Comparison of ENCODE assay signal across 9 cellular contexts in the genomic region with DNA sequence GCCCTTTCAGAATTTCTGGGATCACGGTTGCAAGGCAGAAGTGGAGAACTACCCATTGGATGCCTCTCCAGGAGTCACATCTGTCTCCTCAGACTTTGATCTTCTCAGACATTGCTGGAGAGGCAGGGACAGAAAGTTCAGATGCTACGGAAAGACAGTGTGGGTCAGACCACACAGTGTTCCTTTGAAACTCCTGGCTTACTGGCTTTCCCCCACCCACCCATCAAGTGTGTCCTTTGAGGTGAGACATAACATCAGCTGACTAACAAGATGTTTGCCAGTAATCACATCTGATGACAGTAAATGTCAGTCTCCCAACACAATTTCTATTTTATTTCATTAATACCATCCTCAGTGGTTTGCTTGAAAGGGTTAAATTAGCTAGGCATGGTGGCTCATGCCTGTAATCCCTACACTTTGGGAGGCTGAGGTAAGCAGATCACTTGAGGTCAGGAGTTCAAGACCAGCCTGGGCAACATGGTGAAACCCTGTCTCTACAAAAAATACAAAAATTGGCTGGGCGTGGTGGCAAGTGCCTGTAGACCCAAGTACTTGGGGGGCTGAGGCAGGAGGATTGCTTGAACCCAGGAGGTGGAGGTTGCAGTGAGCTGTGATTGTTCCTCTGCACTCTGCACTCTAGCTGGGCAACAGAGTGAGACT.
DNase-seq lines count a peak whose midpoint lies in the region; ATAC-seq, FAIRE-seq and TF ChIP-seq lines count a peak whose summit lies in the region.
"Had no signal": no experiment of that assay in that cellular context is flagged by ENCODE, and none has a peak within 500 bp of the region (broad histone marks: within the 10 kb centered on the region; RNA-seq: fewer than 3 reads in every experiment).

No MANE protein-coding gene starts in this region.

- H3K27me3 Mint-ChIP-seq in activated naive CD8-positive, alpha-beta T cell treated with anti-CD3 and anti-CD28 coated beads, Interleukin-2, amount 10 ng/mL, durations not matched to agents 7 days and 5 days: peaks cover 2% of the 10 kb centered on the region

- peak overlapping the region; percentile 80 for H3K27ac ChIP-seq in VCaP

- FAIRE-seq in GM12891 (lab: Jason Lieb, UNC): peak; percentile 35

- TF ChIP-seq CTCF in VCaP (conservative IDR thresholded peaks at IDR 0.05): no peak

- no peak for TF ChIP-seq POLR2A in GM12891 (IDR thresholded peaks at IDR 0.05; ENCODE audit: low read depth, low read length)

- peaks cover 6% of the 10 kb centered on the region for H3K36me3 Mint-ChIP-seq in activated naive CD8-positive, alpha-beta T cell treated with anti-CD3 and anti-CD28 coated beads, Interleukin-2, amount 10 ng/mL, durations not matched to agents 7 days and 5 days

- H3K9me3 Mint-ChIP-seq in activated naive CD8-positive, alpha-beta T cell treated with anti-CD3 and anti-CD28 coated beads, Interleukin-2, amount 10 ng/mL, durations not matched to agents 7 days and 5 days: peaks cover 5% of the 10 kb centered on the region

- no peak overlapping the region for H3K4me3 Mint-ChIP-seq in activated naive CD8-positive, alpha-beta T cell treated with anti-CD3 and anti-CD28 coated beads, Interleukin-2, amount 10 ng/mL, durations not matched to agents 7 days and 5 days
- H3K4me3 Mint-ChIP-seq: neural crest cell had no signal

- H3K4me1 Mint-ChIP-seq in activated naive CD8-positive, alpha-beta T cell treated with anti-CD3 and anti-CD28 coated beads, Interleukin-2, amount 10 ng/mL, durations not matched to agents 7 days and 5 days: peaks cover 31% of the 10 kb centered on the region

- peak; percentile 24 for ATAC-seq in activated naive CD8-positive, alpha-beta T cell treated with anti-CD3 and anti-CD28 coated beads, Interleukin-2, amount 10 ng/mL, durations not matched to agents 7 days and 5 days (ENCODE audit: low read depth)
- no peak for ATAC-seq in GM18498 (IDR thresholded peaks at IDR 0.05; ENCODE audit: unreplicated experiment)

- POLR2A ChIA-PET in activated naive CD8-positive, alpha-beta T cell treated with anti-CD3 and anti-CD28 coated beads, Interleukin-2, amount 10 ng/mL, durations not matched to agents 7 days and 5 days (lab: Charles Lee): no interaction called here

- no peak for DNase-seq in GM12891 (ENCODE audit: insufficient read length, low spot score)
- DNase-seq in activated naive CD8-positive, alpha-beta T cell treated with anti-CD3 and anti-CD28 coated beads, Interleukin-2, amount 10 ng/mL, durations not matched to agents 7 days and 5 days: no peak
- DNase-seq in stimulated activated CD4-positive, alpha-beta T cell treated with anti-CD3 and anti-CD28 coated beads, Interleukin-4, amount 100 ng/mL, for 48 hours (ENCODE audit: low read depth in 2 of 2): peak; percentile 40 to 74
- no peak for DNase-seq in COLO829 (ENCODE audit: low spot score)
- DNase-seq in hepatic stellate cell (ENCODE audit: low spot score): no peak
- DNase-seq in Kasumi-1 (lab: John Stamatoyannopoulos, UW): no peak

- H3K27ac Mint-ChIP-seq in activated naive CD8-positive, alpha-beta T cell treated with anti-CD3 and anti-CD28 coated beads, Interleukin-2, amount 10 ng/mL, durations not matched to agents 7 days and 5 days: no peak overlapping the region

TF ChIP-seq in GM12891, 5 proteins besides CTCF, POLR2A, EP300 and RAD21:
- TF ChIP-seq POLR2AphosphoS5 (IDR thresholded peaks at IDR 0.05; ENCODE audit: low read depth, low read length): no peak
- TF ChIP-seq POU2F2 (IDR thresholded peaks at IDR 0.05; ENCODE audit: low read depth, low read length): no peak
- TF ChIP-seq PAX5 (IDR thresholded peaks at IDR 0.05; ENCODE audit: insufficient read depth, low read length, severe bottlenecking): no peak
- no peak for TF ChIP-seq TAF1 (IDR thresholded peaks at IDR 0.05; ENCODE audit: low read depth, low read length)
- TF ChIP-seq SPI1 (IDR thresholded peaks at IDR 0.05; ENCODE audit: low read depth, low read length): no peak

Comparison
In these comparisons a context has a peak if more than half of its experiments do, and no peak if none do; other contexts are left out.
1. DNase-seq: peak in stimulated activated CD4-positive, alpha-beta T cell treated with anti-CD3 and anti-CD28 coated beads, Interleukin-4, amount 100 ng/mL, for 48 hours (2 of 2); none in GM12891 (single experiment), activated naive CD8-positive, alpha-beta T cell treated with anti-CD3 and anti-CD28 coated beads, Interleukin-2, amount 10 ng/mL, durations not matched to agents 7 days and 5 days (single experiment), COLO829 (single experiment), hepatic stellate cell (single experiment) and Kasumi-1 (0 of 2).